ENCODE assay signal across 8 cellular contexts in genomic region chr13:113837554-113838355, GRCh38. TPM values are rescaled to one million over a fixed set of nuclear protein-coding genes. Genes with fewer than 3 reads are reported as not detected.
DNase-seq lines count a peak whose midpoint lies in the region; ATAC-seq, FAIRE-seq and TF ChIP-seq lines count a peak whose summit lies in the region.

No MANE protein-coding gene starts in this region.

- DNase-seq in SIG-M5 treated with dmso at 0.1 percent for 504 hours (lab: John Stamatoyannopoulos, UW; ENCODE audit: unreplicated experiment) = peak; percentile 75
- DNase-seq in SIG-M5 (lab: John Stamatoyannopoulos, UW) = no peak
- DNase-seq in PC-9 = peak; percentile 73 to 90
- peak; percentile 92 for DNase-seq in endothelial cell of umbilical vein (ENCODE audit: low read depth, low spot score)
- peak; percentile 95 for DNase-seq in mesenteric fat pad (ENCODE audit: low spot score)
- no peak for DNase-seq in type B pancreatic cell (ENCODE audit: extremely low spot score, unreplicated experiment)
- no peak for DNase-seq in SKM-1 (lab: John Stamatoyannopoulos, UW; ENCODE audit: unreplicated experiment)

- H3K36me3 ChIP-seq in PC-9 (ENCODE audit: low read depth) (no peaks in the 10 kb centered on the region), endothelial cell of umbilical vein (ENCODE audit: control insufficient read depth in 2 of 2, extremely low read depth in 1 of 2, insufficient read depth in 2 of 2, low read length in 2 of 2) (peaks cover 0 to 15% of the 10 kb centered on the region in 2 experiments)

- FAIRE-seq in endothelial cell of umbilical vein (lab: Jason Lieb, UNC) = peak; percentile 98

- BruUV-seq in PC-9 (replicated peaks; lab: Mats Ljungman, UMichigan) (no TSS peak), endothelial cell of umbilical vein (replicated peaks; lab: Mats Ljungman, UMichigan) (no TSS peak)

- H3F3A ChIP-seq in PC-9 (ENCODE audit: insufficient read depth, low read depth) = peaks cover 19% of the 10 kb centered on the region

- TF ChIP-seq CTCF in PC-9 (conservative IDR thresholded peaks at IDR 0.05) = no peak
- no peak for TF ChIP-seq CTCF in endothelial cell of umbilical vein (IDR thresholded peaks at IDR 0.05; ENCODE audit: extremely low read depth in 1 of 2, insufficient read depth in 1 of 2, low read depth in 1 of 2, low read length in 2 of 2)
- TF ChIP-seq CTCF in type B pancreatic cell (conservative IDR thresholded peaks at IDR 0.05) = no peak

- no peaks in the 10 kb centered on the region for H3K9me2 ChIP-seq in PC-9 (ENCODE audit: insufficient read depth)

- POLR2A ChIA-PET in PC-9 (lab: Charles Lee; ENCODE audit: unreplicated experiment) (interaction anchor here (0.5 to 0.6 kb wide), 2 partner anchors 50 to 104 kb away, joined by 3 to 4 read pairs; no protein-coding TSS in a partner anchor), endothelial cell of umbilical vein (lab: Charles Lee) (interaction anchor here (0.5 to 1.2 kb wide), 2 partner anchors 20 to 66 kb away, joined by 3 read pairs; no protein-coding TSS in a partner anchor)

- H3K9me3 Mint-ChIP-seq in type B pancreatic cell = no peaks in the 10 kb centered on the region

- H3K27me3 Mint-ChIP-seq in type B pancreatic cell = no peaks in the 10 kb centered on the region

- H3K4me3 ChIP-seq in PC-9 (no peak overlapping the region), endothelial cell of umbilical vein (replicated peaks in 1 of 3; ENCODE audit: insufficient read depth in 1 of 3, low read depth in 1 of 3, low read length in 3 of 3) (no peak overlapping the region)

- H3K4me1 ChIP-seq in PC-9 (replicated peaks; ENCODE audit: insufficient read depth) (peaks cover 33% of the 10 kb centered on the region), endothelial cell of umbilical vein (ENCODE audit: control insufficient read depth, extremely low read depth, insufficient read depth, low read length) (peaks cover 13% of the 10 kb centered on the region)

- peak overlapping the region; percentile 89 for H3K4me3 Mint-ChIP-seq in type B pancreatic cell

- H3K9ac ChIP-seq in endothelial cell of umbilical vein (replicated peaks; ENCODE audit: extremely low read depth, insufficient read depth, low read length) = peak overlapping the region; percentile 40

- H3K27ac ChIP-seq in PC-9 (no peak overlapping the region), endothelial cell of umbilical vein (ENCODE audit: insufficient read depth, low read depth, low read length) (peak overlapping the region; percentile 90)

- intact Hi-C loops in PC-9 (cut with micrococcal nuclease; ENCODE audit: unreplicated experiment) = loop anchor here (1.0 to 10.0 kb wide), 4 partner anchors 17 to 227 kb away; no protein-coding TSS in a partner anchor
- intact Hi-C loops in endothelial cell of umbilical vein (cut with micrococcal nuclease) = loop anchor here (1.0 to 2.0 kb wide), 2 partner anchors 20 to 59 kb away; no protein-coding TSS in a partner anchor

- H2AFZ ChIP-seq in PC-9 (no peak overlapping the region), endothelial cell of umbilical vein (ENCODE audit: low read depth, low read length) (peak overlapping the region; percentile 40)

- H3K27me3 ChIP-seq in PC-9 (ENCODE audit: insufficient read depth, low read depth) (no peaks in the 10 kb centered on the region), endothelial cell of umbilical vein (ENCODE audit: control insufficient read depth in 2 of 2, insufficient read depth in 2 of 2, low read length in 2 of 2) (no peaks in the 10 kb centered on the region)

- H4K20me1 ChIP-seq in PC-9 (ENCODE audit: insufficient read depth) (no peaks in the 10 kb centered on the region; the same call in 1 of the 2 replicates), endothelial cell of umbilical vein (replicated peaks; ENCODE audit: control insufficient read depth, extremely low read depth, insufficient read depth, low read length) (no peaks in the 10 kb centered on the region)

- peak; percentile 40 for TF ChIP-seq POLR2A in endothelial cell of umbilical vein (IDR thresholded peaks at IDR 0.05; ENCODE audit: low read depth, low read length)

- dilution Hi-C loops in endothelial cell of umbilical vein (cut with MboI; ENCODE audit: extremely low pct_ligation_motif_present, low sequenced_read_pairs) = no loop called here

- CTCF ChIA-PET in PC-9 (lab: Charles Lee) = no interaction called here
- CTCF ChIA-PET in endothelial cell of umbilical vein (lab: Charles Lee) = interaction anchor here (0.6 to 2.0 kb wide), 9 partner anchors 16 to 273 kb away, joined by 3 to 15 read pairs (median 5); no protein-coding TSS in a partner anchor

- H3K4me2 ChIP-seq in PC-9 (peak overlapping the region; percentile 59), endothelial cell of umbilical vein (ENCODE audit: insufficient read depth, low read length) (no peak overlapping the region)

- H3K9me3 ChIP-seq in PC-9 (ENCODE audit: insufficient read depth, low read depth) = no peaks in the 10 kb centered on the region
- no peaks in the 10 kb centered on the region for H3K9me3 ChIP-seq in endothelial cell of umbilical vein (replicated peaks; ENCODE audit: control insufficient read depth, insufficient read depth, low read length)

- H3K4me1 Mint-ChIP-seq in type B pancreatic cell (ENCODE audit: unreplicated experiment) = peaks cover 17% of the 10 kb centered on the region

- ATAC-seq in GM18907 (IDR thresholded peaks at IDR 0.05; ENCODE audit: unreplicated experiment) = no peak

- H3K9me1 ChIP-seq in endothelial cell of umbilical vein (replicated peaks; ENCODE audit: control insufficient read depth, extremely low read depth, insufficient read depth, low read length) = no peaks in the 10 kb centered on the region

- H3K27ac Mint-ChIP-seq in type B pancreatic cell = peak overlapping the region; percentile 96

- peaks cover 3% of the 10 kb centered on the region for H3K36me3 Mint-ChIP-seq in type B pancreatic cell

- H3K79me2 ChIP-seq in PC-9 (ENCODE audit: low read depth) (no peaks in the 10 kb centered on the region), endothelial cell of umbilical vein (ENCODE audit: control insufficient read depth, insufficient read depth, low read length) (no peaks in the 10 kb centered on the region)

TF ChIP-seq in endothelial cell of umbilical vein, 7 proteins besides CTCF, POLR2A, EP300 and RAD21:
- TF ChIP-seq POLR2AphosphoS5 (IDR thresholded peaks at IDR 0.05; ENCODE audit: insufficient read depth, low read depth, low read length) (peak; percentile 73), EZH2 (IDR thresholded peaks at IDR 0.05; ENCODE audit: borderline replicate concordance, low read depth, low read length, severe bottlenecking) (no peak), JUN (IDR thresholded peaks at IDR 0.05; ENCODE audit: borderline replicate concordance, insufficient read depth, insufficient read length, low read depth) (peak; percentile 62), MYC (IDR thresholded peaks at IDR 0.05; ENCODE audit: low read depth, low read length) (peak; percentile 41), MAX (IDR thresholded peaks at IDR 0.05; ENCODE audit: insufficient read depth, insufficient read length) (no peak), FOS (IDR thresholded peaks at IDR 0.05; ENCODE audit: borderline replicate concordance, insufficient read depth, low read length) (peak; percentile 91), GATA2 (IDR thresholded peaks at IDR 0.05; ENCODE audit: insufficient read depth, insufficient read length, low read depth, low read length) (no peak)

RNA-seq across cellular contexts. Expression of gene GAS6, which starts 26.1 kb away (rescaled TPM):
- total RNA-seq in PC-9 (2021) (92.9 and 93.8 TPM in 2 replicates), endothelial cell of umbilical vein (69.2 and 84.4 TPM in 2 replicates), mesenteric fat pad (88.6 TPM), type B pancreatic cell (ENCODE audit: low replicate concordance) (42.9 and 102 TPM in 2 replicates)
- 109 and 123 TPM in 2 replicates for polyA plus RNA-seq in endothelial cell of umbilical vein
- 80.9 and 110 TPM in 2 replicates for polyA plus RNA-seq in endothelial cell of umbilical vein (2011; cell fraction: cytosol; rRNA removed)
- 93.9 and 109 TPM in 2 replicates for polyA plus RNA-seq in endothelial cell of umbilical vein (2011; cell fraction: nucleus; rRNA removed)
- polyA plus RNA-seq in endothelial cell of umbilical vein (2012) = 47.4 and 98.2 TPM in 2 replicates
- polyA minus RNA-seq in endothelial cell of umbilical vein = 32.6 and 35.2 TPM in 2 replicates
- 5.8 TPM for polyA minus RNA-seq in endothelial cell of umbilical vein (2011; cell fraction: cytosol; rRNA and poly(A)+ RNA removed)
- polyA minus RNA-seq in endothelial cell of umbilical vein (2011; cell fraction: nucleus; rRNA and poly(A)+ RNA removed) = 13.6 and 24.8 TPM in 2 replicates

Comparison
In these comparisons a context has a peak if more than half of its experiments do, and no peak if none do; other contexts are left out.
1. DNase-seq: peak in SIG-M5 treated with dmso at 0.1 percent for 504 hours (single experiment), PC-9 (2 of 2), endothelial cell of umbilical vein (single experiment) and mesenteric fat pad (single experiment); none in SIG-M5 (single experiment), type B pancreatic cell (single experiment) and SKM-1 (single experiment).